ENCODE assay signal across 8 cellular contexts in genomic region chr21:33360871-33361602, GRCh38. TPM values are rescaled to one million over a fixed set of nuclear protein-coding genes. Genes with fewer than 3 reads are reported as not detected.
DNase-seq lines count a peak whose midpoint lies in the region; ATAC-seq and TF ChIP-seq lines count a peak whose summit lies in the region.

No MANE protein-coding gene starts in this region.

- intact Hi-C loops in Panc1 (cut with micrococcal nuclease; ENCODE audit: unreplicated experiment): loop anchor here (1.0 to 5.0 kb wide), 2 partner anchors 84 to 164 kb away; no protein-coding TSS in a partner anchor

- peak overlapping the region; percentile 45 for H3K27ac Mint-ChIP-seq in stimulated activated naive CD8-positive, alpha-beta T cell treated with anti-CD3 and anti-CD28 coated beads, Interleukin-15, Interleukin-2, amounts not matched to agents 100 ng/mL and 50 ng/mL, for 24 hours

- in situ Hi-C loops in Panc1 (cut with HindIII; ENCODE audit: low pct_unique_long_range_greater_than_20kb, low sequenced_read_pairs): no loop called here

- peaks cover 1% of the 10 kb centered on the region for H3K9me3 Mint-ChIP-seq in stimulated activated naive CD8-positive, alpha-beta T cell treated with anti-CD3 and anti-CD28 coated beads, Interleukin-15, Interleukin-2, amounts not matched to agents 100 ng/mL and 50 ng/mL, for 24 hours

- no peak for TF ChIP-seq EP300 in neural cell (conservative IDR thresholded peaks at IDR 0.05; ENCODE audit: poor library complexity, severe bottlenecking)

- H2AFZ ChIP-seq in Karpas-422 (ENCODE audit: low read length): peak overlapping the region; percentile 25
- no peak overlapping the region for H2AFZ ChIP-seq in fibroblast of lung (ENCODE audit: low read length)
- no peak overlapping the region for H2AFZ ChIP-seq in neural cell (ENCODE audit: low read depth, low read length)

- H3K36me3 ChIP-seq in Karpas-422 (ENCODE audit: insufficient read depth, low read length): peaks cover 7% of the 10 kb centered on the region; the same call in 1 of the 2 replicates
- peaks cover 4% of the 10 kb centered on the region; the same call in 1 of the 2 replicates for H3K36me3 ChIP-seq in Panc1 (ENCODE audit: control insufficient read depth, insufficient read depth, low read length)
- peaks cover under 1% of the 10 kb centered on the region for H3K36me3 ChIP-seq in fibroblast of lung (ENCODE audit: control insufficient read depth, insufficient read depth, low read length)
- H3K36me3 ChIP-seq in neural cell (ENCODE audit: insufficient read depth, low read length): peaks cover 8% of the 10 kb centered on the region

- H3K4me1 ChIP-seq in Karpas-422 (ENCODE audit: low read length) (peaks cover 33% of the 10 kb centered on the region), Panc1 (ENCODE audit: control insufficient read depth, insufficient read depth, low read length) (no peaks in the 10 kb centered on the region), fibroblast of lung (ENCODE audit: control insufficient read depth, extremely low read depth, insufficient read depth, low read length) (peaks cover 5% of the 10 kb centered on the region)

- no peak for TF ChIP-seq RAD21 in neural cell (conservative IDR thresholded peaks at IDR 0.05)

- H3K27me3 Mint-ChIP-seq in stimulated activated naive CD8-positive, alpha-beta T cell treated with anti-CD3 and anti-CD28 coated beads, Interleukin-15, Interleukin-2, amounts not matched to agents 100 ng/mL and 50 ng/mL, for 24 hours: no peaks in the 10 kb centered on the region

- no peaks in the 10 kb centered on the region for H4K20me1 ChIP-seq in Karpas-422 (ENCODE audit: insufficient read depth, low read depth, low read length)
- H4K20me1 ChIP-seq in fibroblast of lung (ENCODE audit: control insufficient read depth, extremely low read depth, insufficient read depth, low read length): no peaks in the 10 kb centered on the region
- no peaks in the 10 kb centered on the region for H4K20me1 ChIP-seq in neural cell (ENCODE audit: insufficient read depth)

- H3K79me2 ChIP-seq in Karpas-422 (ENCODE audit: low read length) (no peaks in the 10 kb centered on the region), fibroblast of lung (ENCODE audit: control insufficient read depth, insufficient read depth, low read length) (no peaks in the 10 kb centered on the region), neural cell (replicated peaks; ENCODE audit: insufficient read depth, low read length) (no peaks in the 10 kb centered on the region)

- H3K4me3 ChIP-seq in Karpas-422 (ENCODE audit: low read length) (peak overlapping the region; percentile 58), Panc1 (ENCODE audit: low read depth in 2 of 2, low read length in 2 of 2) (peak overlapping the region; percentile 19 to 46), fibroblast of lung (replicated peaks in 1 of 4; ENCODE audit: control extremely low read depth in 1 of 4, insufficient read depth in 1 of 4, low read depth in 3 of 4, low read length in 4 of 4) (no peak overlapping the region), neural cell (ENCODE audit: low read length) (no peak overlapping the region)

- H3K9me2 ChIP-seq in Karpas-422 (replicated peaks; ENCODE audit: insufficient read depth, low read length) (no peaks in the 10 kb centered on the region), neural cell (ENCODE audit: insufficient read depth, low read length) (no peaks in the 10 kb centered on the region)

- H3K4me3 Mint-ChIP-seq in stimulated activated naive CD8-positive, alpha-beta T cell treated with anti-CD3 and anti-CD28 coated beads, Interleukin-15, Interleukin-2, amounts not matched to agents 100 ng/mL and 50 ng/mL, for 24 hours: peak overlapping the region; percentile 81

- POLR2A ChIA-PET in Panc1 (lab: Charles Lee): no interaction called here

- H3K27ac ChIP-seq in Karpas-422 (ENCODE audit: low read length) (peak overlapping the region; percentile 20), Panc1 (ENCODE audit: low read length) (no peak overlapping the region), fibroblast of lung (ENCODE audit: insufficient read depth, low read length) (peak overlapping the region; percentile 1), neural cell (ENCODE audit: low read length) (no peak overlapping the region)

- CTCF ChIA-PET in Panc1 (lab: Charles Lee): interaction anchor here (0.5 to 2.9 kb wide), 12 partner anchors 11 to 164 kb away, joined by 3 to 13 read pairs (median 4); partner anchors contain the start of genes DNAJC28 and IFNAR1

- peaks cover 27% of the 10 kb centered on the region for H3K4me1 Mint-ChIP-seq in stimulated activated naive CD8-positive, alpha-beta T cell treated with anti-CD3 and anti-CD28 coated beads, Interleukin-15, Interleukin-2, amounts not matched to agents 100 ng/mL and 50 ng/mL, for 24 hours (ENCODE audit: low read depth)

- H3K27me3 ChIP-seq in Karpas-422 (ENCODE audit: low read length) (no peaks in the 10 kb centered on the region), Panc1 (ENCODE audit: control insufficient read depth, insufficient read depth, low read length) (no peaks in the 10 kb centered on the region), fibroblast of lung (ENCODE audit: control insufficient read depth, insufficient read depth, low read length) (no peaks in the 10 kb centered on the region), neural cell (ENCODE audit: insufficient read depth, low read depth, low read length) (no peaks in the 10 kb centered on the region)

- H3K36me3 Mint-ChIP-seq in stimulated activated naive CD8-positive, alpha-beta T cell treated with anti-CD3 and anti-CD28 coated beads, Interleukin-15, Interleukin-2, amounts not matched to agents 100 ng/mL and 50 ng/mL, for 24 hours (ENCODE audit: low read depth): peaks cover 18% of the 10 kb centered on the region

- H3F3A ChIP-seq in neural cell (ENCODE audit: insufficient read depth, low read length, poor library complexity, severe bottlenecking): no peaks in the 10 kb centered on the region

- H3K9me3 ChIP-seq in Karpas-422 (ENCODE audit: low read length) (no peaks in the 10 kb centered on the region), Panc1 (ENCODE audit: control insufficient read depth, insufficient read depth, low read depth, low read length) (no peaks in the 10 kb centered on the region), fibroblast of lung (ENCODE audit: control insufficient read depth, insufficient read depth, low read depth, low read length) (no peaks in the 10 kb centered on the region), neural cell (ENCODE audit: low read length) (no peaks in the 10 kb centered on the region)

- peak overlapping the region; percentile 54 for H3K9ac ChIP-seq in Karpas-422 (ENCODE audit: low read length)
- no peak overlapping the region for H3K9ac ChIP-seq in fibroblast of lung (ENCODE audit: insufficient read depth, low read length)
- no peak overlapping the region for H3K9ac ChIP-seq in neural cell (ENCODE audit: low read length)

- DNase-seq in DMS 273 (lab: John Stamatoyannopoulos, UW; ENCODE audit: unreplicated experiment) (peak; percentile 82), Karpas-422 (peak; percentile 93), Panc1 (ENCODE audit: low read depth, low spot score) (peak; percentile 67), activated T-helper 1 cell treated with Interleukin-2 at 50 U/mL for 16 hours (ENCODE audit: low read depth) (peak; percentile 76), fibroblast of lung (ENCODE audit: low read depth in 2 of 2) (peak; percentile 56 to 85)

- no TSS peak for BruUV-seq in Panc1 (replicated peaks; lab: Mats Ljungman, UMichigan)

- ATAC-seq in GM21576 (IDR thresholded peaks at IDR 0.05; ENCODE audit: unreplicated experiment) (peak; percentile 81), Panc1 (peak; percentile 98)

- H3K4me2 ChIP-seq in Karpas-422 (ENCODE audit: low read depth, low read length, poor library complexity, severe bottlenecking) (peak overlapping the region; percentile 75), fibroblast of lung (ENCODE audit: extremely low read depth, insufficient read depth, low read length) (peak overlapping the region; percentile 37), neural cell (ENCODE audit: low read length) (no peak overlapping the region)

- TF ChIP-seq CTCF in Panc1 (IDR thresholded peaks at IDR 0.05): peak; percentile 88
- peak; percentile 89 to 92 for TF ChIP-seq CTCF in fibroblast of lung (conservative IDR thresholded peaks at IDR 0.05 in 1 of 2, IDR thresholded peaks at IDR 0.05 in 1 of 2; ENCODE audit: low read depth in 1 of 2, low read length in 2 of 2)
- TF ChIP-seq CTCF in neural cell (IDR thresholded peaks at IDR 0.05; ENCODE audit: poor library complexity, severe bottlenecking): peak; percentile 48

TF ChIP-seq in neural cell, 6 proteins besides CTCF, POLR2A, EP300 and RAD21 (continues in another document):
- TF ChIP-seq POLR2AphosphoS5 (IDR thresholded peaks at IDR 0.05): no peak
- TF ChIP-seq MXI1 (conservative IDR thresholded peaks at IDR 0.05; ENCODE audit: poor library complexity, severe bottlenecking): no peak
- TF ChIP-seq SMC3 (conservative IDR thresholded peaks at IDR 0.05; ENCODE audit: poor library complexity): no peak
- TF ChIP-seq TAF1 (IDR thresholded peaks at IDR 0.05; ENCODE audit: low read depth): no peak

RNA-seq across cellular contexts. Expression of gene IFNAR1, which starts 36.3 kb away (rescaled TPM):
- total RNA-seq in Karpas-422 (2014; rRNA removed; shearing (Covaris generic); ENCODE audit: low replicate concordance): 6.8 and 10.5 TPM in 2 replicates
- total RNA-seq in Panc1 (2021; ENCODE audit: unreplicated experiment): 23.8 TPM
- 26.6 TPM for polyA plus RNA-seq in Panc1 (2012; ENCODE audit: insufficient read length)
- total RNA-seq in fibroblast of lung: 17.5 and 19.5 TPM in 2 replicates
- polyA plus RNA-seq in fibroblast of lung: 16.5 and 23.1 TPM in 2 replicates
- polyA plus RNA-seq in fibroblast of lung (2012): 18.7 and 24.7 TPM in 2 replicates
- polyA minus RNA-seq in fibroblast of lung (ENCODE audit: low replicate concordance): 7.8 and 8.2 TPM in 2 replicates
- 12.4 and 15.5 TPM in 2 replicates for polyA plus RNA-seq in neural cell
- 51.9 and 56.4 TPM in 2 replicates for polyA minus RNA-seq in neural cell

RNA-seq across cellular contexts. Expression of gene IFNGR2, which starts 42.2 kb away (rescaled TPM):
- total RNA-seq in Karpas-422 (2014; rRNA removed; shearing (Covaris generic); ENCODE audit: low replicate concordance): 30.4 and 52.1 TPM in 2 replicates
- 47.9 TPM for total RNA-seq in Panc1 (2021; ENCODE audit: unreplicated experiment)
- 54.8 TPM for polyA plus RNA-seq in Panc1 (2012; ENCODE audit: insufficient read length)
- 36.5 and 50.7 TPM in 2 replicates for total RNA-seq in fibroblast of lung
- polyA plus RNA-seq in fibroblast of lung: 57.6 and 67.3 TPM in 2 replicates
- polyA plus RNA-seq in fibroblast of lung (2012): 31.5 and 46.7 TPM in 2 replicates
- polyA minus RNA-seq in fibroblast of lung (ENCODE audit: low replicate concordance): 28.7 and 53.1 TPM in 2 replicates
- polyA plus RNA-seq in neural cell: 57.2 and 70.0 TPM in 2 replicates
- 42.7 and 48.0 TPM in 2 replicates for polyA minus RNA-seq in neural cell

Comparison
In these comparisons a context has a peak if more than half of its experiments do, and no peak if none do; other contexts are left out.
1. H3K27ac ChIP-seq: peak in Karpas-422 (single experiment) and fibroblast of lung (single experiment); none in Panc1 (single experiment) and neural cell (single experiment).
2. H3K4me3 ChIP-seq: peak in Karpas-422 (single experiment) and Panc1 (2 of 2); none in fibroblast of lung (0 of 4) and neural cell (single experiment).
3. Peak in every context shown above with its lines, with median percentiles within 50 percentile points of each other: DNase-seq and CTCF ChIP-seq.